Comparison of ENCODE assay signal across 20 cellular contexts in the genomic region with DNA sequence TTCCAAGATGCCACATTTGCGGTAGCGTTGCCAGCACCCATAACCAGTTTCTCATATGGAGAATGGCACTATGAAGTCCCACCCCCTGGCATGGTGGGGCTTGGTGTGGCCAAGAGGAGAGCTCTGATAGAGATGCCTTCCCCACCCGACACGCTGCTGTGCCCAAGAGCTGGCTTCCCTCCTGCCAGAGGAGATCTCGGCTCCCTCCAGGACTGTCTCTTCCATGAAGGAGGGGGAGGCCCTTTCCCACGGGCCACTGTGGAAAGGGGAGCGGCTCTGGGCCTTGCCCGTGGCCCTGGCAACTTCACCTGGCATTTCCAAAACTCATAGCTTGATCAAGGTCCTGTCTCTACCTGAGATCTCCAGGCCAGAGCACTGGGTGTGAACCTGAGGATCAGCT.
A peak's percentile ranks its signal among the peaks of the same experiment; 100 is the strongest.
DNase-seq lines count a peak whose midpoint lies in the region; ATAC-seq, FAIRE-seq and TF ChIP-seq lines count a peak whose summit lies in the region.
"Had no signal": no experiment of that assay in that cellular context is flagged by ENCODE, and none has a peak within 500 bp of the region (broad histone marks: within the 10 kb centered on the region; RNA-seq: fewer than 3 reads in every experiment).

No MANE protein-coding gene starts in this region.

- H3K9me2 ChIP-seq in PC-9 (ENCODE audit: insufficient read depth) = no peaks in the 10 kb centered on the region

- TF ChIP-seq CTCF in PC-9 (conservative IDR thresholded peaks at IDR 0.05) (no peak), esophagus squamous epithelium (IDR thresholded peaks at IDR 0.05) (no peak), osteoblast (IDR thresholded peaks at IDR 0.05; ENCODE audit: extremely low read depth, low read depth, low read length) (no peak), omental fat pad (IDR thresholded peaks at IDR 0.05) (no peak), sigmoid colon (IDR thresholded peaks at IDR 0.05) (no peak)

- no peaks in the 10 kb centered on the region for H3K36me3 ChIP-seq in BLaER1 treated with 17β-estradiol and CSF1 and Interleukin-3, amounts not matched to agents 10 nM and 100 nM
- no peaks in the 10 kb centered on the region for H3K36me3 ChIP-seq in PC-9 (ENCODE audit: low read depth)
- H3K36me3 ChIP-seq in esophagus squamous epithelium = no peaks in the 10 kb centered on the region
- no peaks in the 10 kb centered on the region for H3K36me3 ChIP-seq in osteoblast (ENCODE audit: insufficient read depth, low read length)
- no peaks in the 10 kb centered on the region for H3K36me3 ChIP-seq in small intestine (ENCODE audit: control insufficient read depth in 2 of 2, insufficient read depth in 2 of 2, low read length in 2 of 2)
- H3K36me3 ChIP-seq in sigmoid colon = no peaks in the 10 kb centered on the region
- H3K36me3 ChIP-seq: cardiac muscle cell, esophagus muscularis mucosa, HAP-1, SJSA1 had no signal

- H2AFZ ChIP-seq in PC-9 (no peak overlapping the region), osteoblast (ENCODE audit: low read length) (no peak overlapping the region)
- H2AFZ ChIP-seq: parathyroid adenoma had no signal

- peaks cover 0 to 30% (median 0%) of the 10 kb centered on the region in 11 experiments; a peak in 6 of 22 replicates for H3K27me3 ChIP-seq in BLaER1 treated with 17β-estradiol and CSF1 and Interleukin-3, amounts not matched to agents 10 nM and 100 nM
- H3K27me3 ChIP-seq in PC-9 (ENCODE audit: insufficient read depth, low read depth) (no peaks in the 10 kb centered on the region), esophagus squamous epithelium (peaks cover 0 to 36% (median 0%) of the 10 kb centered on the region in 4 donors), osteoblast (ENCODE audit: insufficient read depth, low read length) (peaks cover 2% of the 10 kb centered on the region), small intestine (ENCODE audit: control insufficient read depth in 2 of 2, insufficient read depth in 2 of 2, low read length in 2 of 2) (no peaks in the 10 kb centered on the region), sigmoid colon (no peaks in the 10 kb centered on the region)
- H3K27me3 ChIP-seq: cardiac muscle cell, esophagus muscularis mucosa, SJSA1 had no signal

- peak overlapping the region; percentile 89 to 100 (median 95) for H3K4me2 ChIP-seq in BLaER1 treated with 17β-estradiol and CSF1 and Interleukin-3, amounts not matched to agents 10 nM and 100 nM
- H3K4me2 ChIP-seq in PC-9 (no peak overlapping the region), osteoblast (ENCODE audit: insufficient read depth, low read length) (no peak overlapping the region)

- TF ChIP-seq POLR2A in esophagus squamous epithelium (IDR thresholded peaks at IDR 0.05) (no peak), sigmoid colon (IDR thresholded peaks at IDR 0.05) (no peak)

- WGBS in esophagus squamous epithelium, 2 donors = 22 to 26% methylated on average over 3 to 4 of the region's 8 CpGs
- 65 to 77% (median 72%) methylated on average over 8 of the region's 8 CpGs for WGBS in small intestine, 3 donors
- WGBS in sigmoid colon, 2 donors = 65 to 73% methylated on average over 8 of the region's 8 CpGs

- peaks cover 3 to 19% (median 11%) of the 10 kb centered on the region in 11 experiments; a peak in 19 of 22 replicates for H3K9me3 ChIP-seq in BLaER1 treated with 17β-estradiol and CSF1 and Interleukin-3, amounts not matched to agents 10 nM and 100 nM (replicated peaks in 1 of 11)
- no peaks in the 10 kb centered on the region for H3K9me3 ChIP-seq in PC-9 (ENCODE audit: insufficient read depth, low read depth)
- no peaks in the 10 kb centered on the region for H3K9me3 ChIP-seq in esophagus squamous epithelium
- no peaks in the 10 kb centered on the region for H3K9me3 ChIP-seq in osteoblast (ENCODE audit: low read depth, low read length)
- H3K9me3 ChIP-seq in small intestine (ENCODE audit: control insufficient read depth, low read depth) = no peaks in the 10 kb centered on the region
- H3K9me3 ChIP-seq in sigmoid colon = no peaks in the 10 kb centered on the region
- H3K9me3 ChIP-seq: esophagus muscularis mucosa, HAP-1, SJSA1 had no signal

- peak overlapping the region in 5 of 10 experiments; percentile 13 to 54 (median 36); a peak in 8 of 20 replicates for H3K4me3 ChIP-seq in BLaER1 treated with 17β-estradiol and CSF1 and Interleukin-3, amounts not matched to agents 10 nM and 100 nM
- H3K4me3 ChIP-seq in PC-9 = no peak overlapping the region
- H3K4me3 ChIP-seq in esophagus squamous epithelium = no peak overlapping the region
- no peak overlapping the region for H3K4me3 ChIP-seq in osteoblast (ENCODE audit: insufficient read depth, low read length)
- H3K4me3 ChIP-seq in small intestine (ENCODE audit: low read depth in 1 of 2, low read length in 2 of 2) = no peak overlapping the region
- no peak overlapping the region for H3K4me3 ChIP-seq in sigmoid colon
- H3K4me3 ChIP-seq: cardiac muscle cell, dorsolateral prefrontal cortex, esophagus muscularis mucosa, HAP-1, SJSA1 had no signal

- no peak for ATAC-seq in omental fat pad (ENCODE audit: low FRiP score)
- ATAC-seq in HG02870 (IDR thresholded peaks at IDR 0.05; ENCODE audit: unreplicated experiment) = no peak
- ATAC-seq: left lobe of liver had no signal

- peak overlapping the region in 10 of 11 experiments; percentile 11 to 82 (median 58); a peak in 15 of 22 replicates for H3K9ac ChIP-seq in BLaER1 treated with 17β-estradiol and CSF1 and Interleukin-3, amounts not matched to agents 10 nM and 100 nM
- H3K9ac ChIP-seq: parathyroid adenoma had no signal

- no peak for TF ChIP-seq EP300 in sigmoid colon (IDR thresholded peaks at IDR 0.05)

- DNase-seq in PC-9 = no peak
- no peak for DNase-seq in esophagus squamous epithelium (lab: John Stamatoyannopoulos, UW)
- DNase-seq in osteoblast (ENCODE audit: insufficient read length, low spot score, missing footprints) = peak; percentile 75
- DNase-seq in small intestine = no peak
- DNase-seq in omental fat pad (ENCODE audit: low spot score) = no peak
- no peak for DNase-seq in sigmoid colon
- DNase-seq: ACHN; CD4-positive, CD25-positive, alpha-beta regulatory T cell; NCI-H187; NCI-H82; stimulated activated CD4-positive, alpha-beta T cell treated with anti-CD3 and anti-CD28 coated beads, Interleukin-4, amount 100 ng/mL, for 24 hours had no signal

- peaks cover 78 to 94% (median 86%) of the 10 kb centered on the region in 10 experiments for H3K4me1 ChIP-seq in BLaER1 treated with 17β-estradiol and CSF1 and Interleukin-3, amounts not matched to agents 10 nM and 100 nM
- H3K4me1 ChIP-seq in PC-9 (replicated peaks; ENCODE audit: insufficient read depth) (peaks cover 13% of the 10 kb centered on the region; the same call in 1 of the 2 replicates), esophagus squamous epithelium (peaks cover 12 to 69% (median 22%) of the 10 kb centered on the region in 3 donors), osteoblast (ENCODE audit: insufficient read depth, low read length) (peaks cover 26% of the 10 kb centered on the region), small intestine (ENCODE audit: control insufficient read depth in 2 of 2, insufficient read depth in 1 of 2, low read depth in 1 of 2, low read length in 1 of 2) (no peaks in the 10 kb centered on the region), sigmoid colon (peaks cover 0 to 8% (median 3%) of the 10 kb centered on the region in 4 donors)
- H3K4me1 ChIP-seq: HAP-1, parathyroid adenoma had no signal

- TSS peak; percentile 71 for BruUV-seq in PC-9 (replicated peaks; lab: Mats Ljungman, UMichigan)

- no peaks in the 10 kb centered on the region; the same call in 1 of the 2 replicates for H3F3A ChIP-seq in PC-9 (ENCODE audit: insufficient read depth, low read depth)

- peak overlapping the region in 10 of 11 experiments; percentile 25 to 70 (median 58); a peak in 17 of 22 replicates for H3K27ac ChIP-seq in BLaER1 treated with 17β-estradiol and CSF1 and Interleukin-3, amounts not matched to agents 10 nM and 100 nM
- H3K27ac ChIP-seq in PC-9 = no peak overlapping the region
- H3K27ac ChIP-seq in esophagus squamous epithelium = peak overlapping the region; percentile 16 to 55 (median 30)
- no peak overlapping the region for H3K27ac ChIP-seq in osteoblast (ENCODE audit: low read depth, low read length)
- H3K27ac ChIP-seq in small intestine (ENCODE audit: low read depth in 1 of 2, low read length in 1 of 2) = no peak overlapping the region
- H3K27ac ChIP-seq in sigmoid colon = peak overlapping the region in 1 of 4 donors; percentile 5
- H3K27ac ChIP-seq: cardiac muscle cell, parathyroid adenoma, SJSA1 had no signal

- POLR2A ChIA-PET in PC-9 (lab: Charles Lee; ENCODE audit: unreplicated experiment) = interaction anchor here (0.6 kb wide), 1 partner anchor 216 kb away, joined by 4 read pairs; no protein-coding TSS in a partner anchor

- no peak for FAIRE-seq in small intestine (lab: Jason Lieb, UNC)

- H4K20me1 ChIP-seq in BLaER1 treated with 17β-estradiol and CSF1 and Interleukin-3, amounts not matched to agents 10 nM and 100 nM = peaks cover 0 to 45% (median 0%) of the 10 kb centered on the region in 11 experiments; a peak in 5 of 22 replicates
- H4K20me1 ChIP-seq in PC-9 (ENCODE audit: insufficient read depth) = no peaks in the 10 kb centered on the region
- no peaks in the 10 kb centered on the region for H4K20me1 ChIP-seq in osteoblast (ENCODE audit: insufficient read depth, low read length)

- CTCF ChIA-PET in PC-9 (lab: Charles Lee) = no interaction called here

- intact Hi-C loops in PC-9 (cut with micrococcal nuclease; ENCODE audit: unreplicated experiment) (loop anchor here (5.0 to 10.0 kb wide), 3 partner anchors 103 to 220 kb away; a partner anchor contains a TSS), esophagus squamous epithelium (cut with DNase I) (no loop called here), sigmoid colon (cut with DNase I) (no loop called here)

- H3K79me2 ChIP-seq in PC-9 (ENCODE audit: low read depth) (no peaks in the 10 kb centered on the region), osteoblast (ENCODE audit: insufficient read depth, low read length) (no peaks in the 10 kb centered on the region)
- H3K79me2 ChIP-seq: parathyroid adenoma had no signal

Comparison
In these comparisons a context has a peak if more than half of its experiments do, and no peak if none do; other contexts are left out.
1. H3K27ac ChIP-seq: peak in BLaER1 treated with 17β-estradiol and CSF1 and Interleukin-3, amounts not matched to agents 10 nM and 100 nM (10 of 11) and esophagus squamous epithelium (4 of 4); none in PC-9 (single experiment), osteoblast (single experiment) and small intestine (0 of 2).
2. H3K4me2 ChIP-seq: peak in BLaER1 treated with 17β-estradiol and CSF1 and Interleukin-3, amounts not matched to agents 10 nM and 100 nM (11 of 11); none in PC-9 (single experiment) and osteoblast (single experiment).